Comparison of ENCODE assay signal across 28 cellular contexts in the genomic region with DNA sequence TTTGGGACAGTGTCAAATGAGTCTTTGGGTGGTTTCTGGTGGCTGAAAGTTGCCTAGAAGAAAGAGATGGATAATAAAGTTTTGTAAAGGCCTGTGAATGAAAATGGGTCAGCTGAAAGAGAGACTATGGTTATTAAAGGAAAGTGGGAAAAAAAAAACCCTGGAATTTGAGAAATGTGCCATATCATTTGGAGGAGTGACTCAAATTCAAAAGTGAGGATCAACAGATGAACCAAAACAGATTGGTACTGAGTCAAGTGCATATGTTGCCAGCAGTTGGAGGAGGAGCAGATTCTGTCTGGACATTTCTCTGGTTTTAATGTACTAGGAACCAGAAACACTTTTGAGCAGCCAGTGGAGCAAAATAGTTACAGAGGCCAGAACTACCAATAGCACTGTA.
"Had no signal": no experiment of that assay in that cellular context is flagged by ENCODE, and none has a peak within 500 bp of the region (broad histone marks: within the 10 kb centered on the region; RNA-seq: fewer than 3 reads in every experiment).

No MANE protein-coding gene starts in this region.

- H3K4me3 ChIP-seq: breast epithelium, esophagus muscularis mucosa, gastrocnemius medialis, hepatocyte, ovary, right lobe of liver, skin epidermis, thyroid gland, upper lobe of left lung, vagina had no signal

- H2AFZ ChIP-seq: hepatocyte had no signal

- DNase-seq: activated CD4-positive, alpha-beta T cell treated with anti-CD3 and anti-CD28 coated beads for 48 hours; activated CD4-positive, alpha-beta T cell treated with anti-CD3 and anti-CD28 coated beads, Interleukin-2, amount 50 U/mL, for 48 hours; activated CD8-positive, alpha-beta memory T cell treated with anti-CD3 and anti-CD28 coated beads, Interleukin-2, amount 50 U/mL, for 4 hours; activated effector memory CD4-positive, alpha-beta T cell treated with anti-CD3 and anti-CD28 coated beads, Interleukin-2, amount 50 U/mL, for 16 hours; activated naive CD4-positive, alpha-beta T cell treated with anti-CD3 and anti-CD28 coated beads, Interleukin-2, amount 10 ng/mL, durations not matched to agents 7 days and 5 days; activated naive CD8-positive, alpha-beta T cell treated with anti-CD3 and anti-CD28 coated beads, Interleukin-2, amount 10 ng/mL, durations not matched to agents 7 days and 5 days; activated T-cell treated with anti-CD3 and anti-CD28 coated beads, Interleukin-2, amount 50 U/mL, for 1 hour; amniotic stem cell; central memory CD4-positive, alpha-beta T cell; endodermal cell; gastrocnemius medialis; kidney; left colon; naive thymus-derived CD4-positive, alpha-beta T cell; ovary; right lobe of liver; stimulated activated CD4-positive, alpha-beta T cell treated with anti-CD3 and anti-CD28 coated beads, Interleukin-12 subunit alpha, Interleukin-12 subunit beta, amount 100 ng/mL, for 4 hours; stimulated activated CD4-positive, alpha-beta T cell treated with anti-CD3 and anti-CD28 coated beads, Interleukin-4, amount 100 ng/mL, for 1 hour; substantia nigra; T-helper 9 cell; thyroid gland; upper lobe of left lung; WERI-Rb-1 had no signal

- H3K79me2 ChIP-seq: hepatocyte had no signal

- H3K27ac ChIP-seq: breast epithelium, esophagus muscularis mucosa, gastrocnemius medialis, hepatocyte, ovary, right lobe of liver, skin epidermis, thyroid gland, upper lobe of left lung, vagina, WERI-Rb-1 had no signal

- H3K36me3 ChIP-seq: breast epithelium, esophagus muscularis mucosa, gastrocnemius medialis, ovary, right lobe of liver, thyroid gland, upper lobe of left lung, vagina, WERI-Rb-1 had no signal

- H3K27me3 ChIP-seq: breast epithelium, esophagus muscularis mucosa, gastrocnemius medialis, hepatocyte, ovary, right lobe of liver, thyroid gland, upper lobe of left lung, vagina had no signal

- H3K9me3 ChIP-seq: gastrocnemius medialis, ovary, right lobe of liver, thyroid gland, upper lobe of left lung, vagina had no signal

- H3K4me2 ChIP-seq: hepatocyte had no signal

- H3K4me1 ChIP-seq: breast epithelium, esophagus muscularis mucosa, gastrocnemius medialis, right lobe of liver, thyroid gland, upper lobe of left lung, vagina had no signal
